In genomic region chr4:8510611-8511285, GRCh38 we compare ENCODE assay signal across 34 cellular contexts.
"Had no signal": no experiment of that assay in that cellular context is flagged by ENCODE, and none has a peak within 500 bp of the region (broad histone marks: within the 10 kb centered on the region; RNA-seq: fewer than 3 reads in every experiment).

No MANE protein-coding gene starts in this region.

- H3K4me1 Mint-ChIP-seq: activated CD8-positive, alpha-beta memory T cell treated with anti-CD3 and anti-CD28 coated beads, Interleukin-2, amount 10 ng/mL, durations not matched to agents 7 days and 5 days; activated naive CD4-positive, alpha-beta T cell treated with anti-CD3 and anti-CD28 coated beads, Interleukin-2, amount 50 U/mL, for 24 hours; activated naive CD8-positive, alpha-beta T cell treated with anti-CD3 and anti-CD28 coated beads for 36 hours; activated naive CD8-positive, alpha-beta T cell treated with anti-CD3 and anti-CD28 coated beads, Interleukin-2, amount 50 U/mL, for 24 hours had no signal

- H3K27ac Mint-ChIP-seq: activated CD8-positive, alpha-beta memory T cell treated with anti-CD3 and anti-CD28 coated beads, Interleukin-2, amount 10 ng/mL, durations not matched to agents 7 days and 5 days; activated CD8-positive, alpha-beta T cell treated with anti-CD3 and anti-CD28 coated beads for 36 hours; activated naive CD4-positive, alpha-beta T cell treated with anti-CD3 and anti-CD28 coated beads for 36 hours; activated naive CD4-positive, alpha-beta T cell treated with anti-CD3 and anti-CD28 coated beads, Interleukin-2, amount 50 U/mL, for 24 hours; activated naive CD8-positive, alpha-beta T cell treated with anti-CD3 and anti-CD28 coated beads for 36 hours; activated naive CD8-positive, alpha-beta T cell treated with anti-CD3 and anti-CD28 coated beads, Interleukin-2, amount 50 U/mL, for 24 hours; activated T-helper 1 cell treated with anti-CD3 and anti-CD28 coated beads, Interleukin-12 subunit alpha, Interleukin-12 subunit beta, Interleukin-2, Interleukin-4 antibody, amounts not matched to agents 30 ng/mL and 10 ng/mL and 1 ng/mL, durations not matched to agents 14 hours and 24 hours and 36 hours; activated T-helper 2 cell treated with anti-CD3 and anti-CD28 coated beads, Interferon-gamma antibody, Interleukin-2, Interleukin-4, amounts not matched to agents 10 μg/mL and 5 μg/mL and 100 μg/mL, durations not matched to agents 14 hours and 24 hours and 36 hours; effector memory CD8-positive, alpha-beta T cell; T-helper 17 cell; T-helper 2 cell treated with Interferon-gamma antibody and Interleukin-4, amounts not matched to agents 5 μg/mL and 100 μg/mL, for 36 hours had no signal

- H3K9me3 Mint-ChIP-seq: activated naive CD4-positive, alpha-beta T cell treated with anti-CD3 and anti-CD28 coated beads, Interleukin-2, amount 50 U/mL, for 24 hours; activated T-helper 1 cell treated with anti-CD3 and anti-CD28 coated beads, Interleukin-12 subunit alpha, Interleukin-12 subunit beta, Interleukin-2, Interleukin-4 antibody, amounts not matched to agents 30 ng/mL and 10 ng/mL and 1 ng/mL, durations not matched to agents 14 hours and 24 hours and 36 hours; activated T-helper 2 cell treated with anti-CD3 and anti-CD28 coated beads, Interferon-gamma antibody, Interleukin-2, Interleukin-4, amounts not matched to agents 10 μg/mL and 5 μg/mL and 100 μg/mL, durations not matched to agents 14 hours and 24 hours and 36 hours; effector memory CD8-positive, alpha-beta T cell had no signal

- H3K9me3 ChIP-seq: adrenal gland, body of pancreas, esophagus muscularis mucosa, gastrocnemius medialis had no signal

- DNase-seq: activated CD4-positive, alpha-beta T cell treated with anti-CD3 and anti-CD28 coated beads for 1 hour; activated CD4-positive, alpha-beta T cell treated with anti-CD3 and anti-CD28 coated beads for 48 hours; activated CD4-positive, alpha-beta T cell treated with anti-CD3 and anti-CD28 coated beads, Interleukin-2, amount 50 U/mL, for 1 hour; activated CD4-positive, alpha-beta T cell treated with anti-CD3 and anti-CD28 coated beads, Interleukin-2, amount 50 U/mL, for 48 hours; activated CD8-positive, alpha-beta memory T cell treated with anti-CD3 and anti-CD28 coated beads, Interleukin-2, amount 10 ng/mL, durations not matched to agents 7 days and 5 days; activated CD8-positive, alpha-beta memory T cell treated with anti-CD3 and anti-CD28 coated beads, Interleukin-2, amount 50 U/mL, for 4 hours; activated CD8-positive, alpha-beta T cell treated with anti-CD3 and anti-CD28 coated beads for 36 hours; activated effector memory CD4-positive, alpha-beta T cell treated with anti-CD3 and anti-CD28 coated beads, Interleukin-2, amount 50 U/mL, for 16 hours; activated naive CD4-positive, alpha-beta T cell treated with anti-CD3 and anti-CD28 coated beads for 36 hours; activated naive CD8-positive, alpha-beta T cell treated with anti-CD3 and anti-CD28 coated beads for 36 hours; activated naive CD8-positive, alpha-beta T cell treated with anti-CD3 and anti-CD28 coated beads, Interleukin-2, amount 50 U/mL, for 24 hours; activated T-cell treated with anti-CD3 and anti-CD28 coated beads, Interleukin-2, amount 50 U/mL, for 1 hour; activated T-cell treated with anti-CD3 and anti-CD28 coated beads, Interleukin-2, amount 50 U/mL, for 48 hours; adrenal gland; amygdala; aorta; body of pancreas; caudate nucleus; cortex of kidney; dermis blood vessel endothelial cell; effector CD4-positive, alpha-beta T cell; effector memory CD8-positive, alpha-beta T cell; erythroblast; foreskin keratinocyte; gastrocnemius medialis; glutamatergic neuron; T-helper 1 cell; T-helper 17 cell; T1000 had no signal

- H3K4me1 ChIP-seq: adrenal gland, foreskin keratinocyte had no signal

- ATAC-seq: activated CD8-positive, alpha-beta memory T cell treated with anti-CD3 and anti-CD28 coated beads, Interleukin-2, amount 10 ng/mL, durations not matched to agents 7 days and 5 days; activated CD8-positive, alpha-beta T cell treated with anti-CD3 and anti-CD28 coated beads for 36 hours; activated naive CD8-positive, alpha-beta T cell treated with anti-CD3 and anti-CD28 coated beads, Interleukin-2, amount 50 U/mL, for 24 hours; body of pancreas; effector memory CD8-positive, alpha-beta T cell; foreskin keratinocyte; gastrocnemius medialis; T-helper 17 cell had no signal

- H3K36me3 Mint-ChIP-seq: activated CD8-positive, alpha-beta memory T cell treated with anti-CD3 and anti-CD28 coated beads, Interleukin-2, amount 10 ng/mL, durations not matched to agents 7 days and 5 days; activated naive CD4-positive, alpha-beta T cell treated with anti-CD3 and anti-CD28 coated beads, Interleukin-2, amount 50 U/mL, for 24 hours had no signal

- H3K36me3 ChIP-seq: adrenal gland, esophagus muscularis mucosa, gastrocnemius medialis had no signal

- H3K27me3 ChIP-seq: adrenal gland, body of pancreas, esophagus muscularis mucosa, foreskin keratinocyte had no signal

- H3K4me3 ChIP-seq: adrenal gland, body of pancreas, esophagus muscularis mucosa, gastrocnemius medialis had no signal

- H3K4me3 Mint-ChIP-seq: activated CD8-positive, alpha-beta memory T cell treated with anti-CD3 and anti-CD28 coated beads, Interleukin-2, amount 10 ng/mL, durations not matched to agents 7 days and 5 days; activated CD8-positive, alpha-beta T cell treated with anti-CD3 and anti-CD28 coated beads for 36 hours; activated naive CD4-positive, alpha-beta T cell treated with anti-CD3 and anti-CD28 coated beads for 36 hours; activated naive CD4-positive, alpha-beta T cell treated with anti-CD3 and anti-CD28 coated beads, Interleukin-2, amount 50 U/mL, for 24 hours; activated naive CD8-positive, alpha-beta T cell treated with anti-CD3 and anti-CD28 coated beads for 36 hours; activated naive CD8-positive, alpha-beta T cell treated with anti-CD3 and anti-CD28 coated beads, Interleukin-2, amount 50 U/mL, for 24 hours; activated T-helper 1 cell treated with anti-CD3 and anti-CD28 coated beads, Interleukin-12 subunit alpha, Interleukin-12 subunit beta, Interleukin-2, Interleukin-4 antibody, amounts not matched to agents 30 ng/mL and 10 ng/mL and 1 ng/mL, durations not matched to agents 14 hours and 24 hours and 36 hours; effector memory CD8-positive, alpha-beta T cell; T-helper 17 cell; T-helper 2 cell treated with Interferon-gamma antibody and Interleukin-4, amounts not matched to agents 5 μg/mL and 100 μg/mL, for 36 hours had no signal

- H3K27ac ChIP-seq: adrenal gland, body of pancreas, esophagus muscularis mucosa, foreskin keratinocyte, gastrocnemius medialis had no signal

- H3K27me3 Mint-ChIP-seq: activated CD8-positive, alpha-beta memory T cell treated with anti-CD3 and anti-CD28 coated beads, Interleukin-2, amount 10 ng/mL, durations not matched to agents 7 days and 5 days; activated CD8-positive, alpha-beta T cell treated with anti-CD3 and anti-CD28 coated beads for 36 hours; activated naive CD4-positive, alpha-beta T cell treated with anti-CD3 and anti-CD28 coated beads, Interleukin-2, amount 50 U/mL, for 24 hours; activated naive CD8-positive, alpha-beta T cell treated with anti-CD3 and anti-CD28 coated beads for 36 hours; activated naive CD8-positive, alpha-beta T cell treated with anti-CD3 and anti-CD28 coated beads, Interleukin-2, amount 50 U/mL, for 24 hours; T-helper 17 cell had no signal
